27 cellular contexts compared by ENCODE assay signal in genomic region chr1:170520601-170521000, GRCh38. TPM values are rescaled to one million over a fixed set of nuclear protein-coding genes. Genes with fewer than 3 reads are reported as not detected.
A peak's percentile ranks its signal among the peaks of the same experiment; 100 is the strongest.
DNase-seq lines count a peak whose midpoint lies in the region; ATAC-seq, FAIRE-seq and TF ChIP-seq lines count a peak whose summit lies in the region.
"Had no signal": no experiment of that assay in that cellular context is flagged by ENCODE, and none has a peak within 500 bp of the region (broad histone marks: within the 10 kb centered on the region; RNA-seq: fewer than 3 reads in every experiment).

No MANE protein-coding gene starts in this region.

- H3K79me1 ChIP-seq in IMR-90 (ENCODE audit: low read depth in 1 of 2, low read length in 2 of 2), result peaks cover 0 to 3% of the 10 kb centered on the region in 2 experiments; a peak in 1 of 4 replicates

- peaks cover 24 to 55% of the 10 kb centered on the region in 2 donors for H3K27me3 Mint-ChIP-seq in natural killer cell treated with Interleukin-12 subunit alpha and Interleukin-12 subunit beta and Interleukin-15 and Interleukin-18, amount 100 ng/mL, for 72 hours

- H3K9ac ChIP-seq in IMR-90 (ENCODE audit: low read depth, low read length) (no peak overlapping the region), adipocyte (ENCODE audit: low read length) (no peak overlapping the region)

- no peak for TF ChIP-seq POLR2A in IMR-90 (IDR thresholded peaks at IDR 0.05; ENCODE audit: low read depth, low read length)

- TF ChIP-seq CTCF in D721Med (IDR thresholded peaks at IDR 0.05; ENCODE audit: insufficient read depth, missing control alignments), result no peak
- TF ChIP-seq CTCF in IMR-90 (conservative IDR thresholded peaks at IDR 0.05; ENCODE audit: low read depth, low read length), result no peak

- no peak overlapping the region for H2BK15ac ChIP-seq in IMR-90 (ENCODE audit: low read depth, low read length)

- CTCF ChIA-PET in IMR-90 (lab: Yijun Ruan, JAX), result interaction anchor here (1.2 kb wide), 1 partner anchor 10 kb away, joined by 4 read pairs; no protein-coding TSS in a partner anchor

- H3K23ac ChIP-seq in IMR-90 (ENCODE audit: low read depth, low read length), result no peak overlapping the region

- dilution Hi-C loops in IMR-90 (cut with HindIII; ENCODE audit: low sequenced_read_pairs, unreplicated experiment), result no loop called here

- H4K8ac ChIP-seq in IMR-90 (ENCODE audit: low read depth in 2 of 2, low read length in 2 of 2), result peak overlapping the region in 1 of 2 experiments; percentile 9; a peak in 1 of 4 replicates

- FAIRE-seq in D721Med (lab: Jason Lieb, UNC), result peak; percentile 78
- FAIRE-seq: frontal cortex had no signal

- DNase-seq in D721Med (ENCODE audit: insufficient read length, low spot score) (no peak), IMR-90 (peak; percentile 67), adipocyte (ENCODE audit: low read depth) (no peak), kidney tubule cell (ENCODE audit: low spot score) (peak; percentile 46), midbrain (lab: John Stamatoyannopoulos, UW) (no peak)
- no peak for DNase-seq in natural killer cell treated with Interleukin-12 subunit alpha and Interleukin-12 subunit beta and Interleukin-15 and Interleukin-18, amount 100 ng/mL, for 72 hours (ENCODE audit: low spot score)
- DNase-seq in activated effector memory CD4-positive, alpha-beta T cell treated with anti-CD3 and anti-CD28 coated beads, Interleukin-2, amount 50 U/mL, for 16 hours, result no peak
- DNase-seq: activated CD4-positive, alpha-beta T cell treated with anti-CD3 and anti-CD28 coated beads, Interleukin-2, amount 10 ng/mL, durations not matched to agents 7 days and 5 days; activated CD8-positive, alpha-beta memory T cell treated with anti-CD3 and anti-CD28 coated beads, Interleukin-2, amount 10 ng/mL, durations not matched to agents 7 days and 5 days; activated T-cell treated with anti-CD3 and anti-CD28 coated beads, Interleukin-2, amount 50 U/mL, for 72 hours; anterior cingulate cortex; C1 segment of cervical spinal cord; Calu3; hippocampal formation; left lung; natural killer cell; NCI-H1092; NCI-H1930; pancreas; right cardiac atrium; stimulated activated naive CD8-positive, alpha-beta T cell treated with anti-CD3 and anti-CD28 coated beads, Interleukin-15, Interleukin-2, amounts not matched to agents 100 U/mL and 50 U/mL, for 24 hours; thyroid gland had no signal

- intact Hi-C loops in IMR-90 (cut with micrococcal nuclease), result no loop called here

- no peak overlapping the region for H3K18ac ChIP-seq in IMR-90 (ENCODE audit: low read depth, low read length)

- TF ChIP-seq RAD21 in IMR-90 (IDR thresholded peaks at IDR 0.05; ENCODE audit: low read length), result no peak

- H3K4me1 Mint-ChIP-seq in natural killer cell treated with Interleukin-12 subunit alpha and Interleukin-12 subunit beta and Interleukin-15 and Interleukin-18, amount 100 ng/mL, for 72 hours (ENCODE audit: low read depth in 2 of 2), result no peaks in the 10 kb centered on the region
- H3K4me1 Mint-ChIP-seq: activated CD4-positive, alpha-beta T cell treated with anti-CD3 and anti-CD28 coated beads, Interleukin-2, amount 10 ng/mL, durations not matched to agents 7 days and 5 days; activated CD8-positive, alpha-beta memory T cell treated with anti-CD3 and anti-CD28 coated beads, Interleukin-2, amount 10 ng/mL, durations not matched to agents 7 days and 5 days; activated naive CD4-positive, alpha-beta T cell treated with anti-CD3 and anti-CD28 coated beads, Interleukin-2, amount 50 U/mL, for 24 hours; natural killer cell had no signal

- H3K4ac ChIP-seq in IMR-90 (ENCODE audit: low read depth, low read length), result no peak overlapping the region

- no peak overlapping the region for H2BK20ac ChIP-seq in IMR-90 (ENCODE audit: low read depth, low read length)

- no TSS peak for BruUV-seq in IMR-90 (replicated peaks; lab: Mats Ljungman, UMichigan)

- H3K36me3 Mint-ChIP-seq in natural killer cell treated with Interleukin-12 subunit alpha and Interleukin-12 subunit beta and Interleukin-15 and Interleukin-18, amount 100 ng/mL, for 72 hours, result no peaks in the 10 kb centered on the region
- H3K36me3 Mint-ChIP-seq: activated CD8-positive, alpha-beta memory T cell treated with anti-CD3 and anti-CD28 coated beads, Interleukin-2, amount 10 ng/mL, durations not matched to agents 7 days and 5 days; activated naive CD4-positive, alpha-beta T cell treated with anti-CD3 and anti-CD28 coated beads, Interleukin-2, amount 50 U/mL, for 24 hours; natural killer cell had no signal

- H3K27me3 ChIP-seq in IMR-90 (ENCODE audit: control insufficient read depth, insufficient read depth, low read length) (no peaks in the 10 kb centered on the region), adipocyte (replicated peaks; ENCODE audit: control insufficient read depth, insufficient read depth, low read length) (no peaks in the 10 kb centered on the region)
- H3K27me3 ChIP-seq: left lung, thyroid gland had no signal

- no peak overlapping the region for H3K4me3 ChIP-seq in IMR-90 (ENCODE audit: insufficient read depth, low read depth, low read length)
- peak overlapping the region; percentile 9 for H3K4me3 ChIP-seq in adipocyte (ENCODE audit: low read length)
- H3K4me3 ChIP-seq: left lung, pancreas, thyroid gland had no signal

- no peak overlapping the region for H4K91ac ChIP-seq in IMR-90 (ENCODE audit: insufficient read depth, low read depth, low read length)

- H3K9me1 ChIP-seq in IMR-90 (ENCODE audit: insufficient read depth, low read length), result 0 out of 2 replicates have a peak, but pooled peaks cover 2% of the 10 kb centered on the region

- POLR2A ChIA-PET in IMR-90 (lab: Charles Lee; ENCODE audit: unreplicated experiment), result no interaction called here

- no peak overlapping the region for H3K14ac ChIP-seq in IMR-90 (replicated peaks; ENCODE audit: low read depth, low read length)

- H3K4me2 ChIP-seq in IMR-90 (ENCODE audit: low read depth, low read length), result peak overlapping the region; percentile 17; the same call in 1 of the 2 replicates

- H3K36me3 ChIP-seq in IMR-90 (ENCODE audit: control insufficient read depth, insufficient read depth, low read length) (no peaks in the 10 kb centered on the region), adipocyte (ENCODE audit: control insufficient read depth, insufficient read depth, low read length, severe bottlenecking) (no peaks in the 10 kb centered on the region)
- H3K36me3 ChIP-seq: left lung, pancreas, thyroid gland had no signal

- H3K27ac Mint-ChIP-seq in natural killer cell treated with Interleukin-12 subunit alpha and Interleukin-12 subunit beta and Interleukin-15 and Interleukin-18, amount 100 ng/mL, for 72 hours, result no peak overlapping the region
- H3K27ac Mint-ChIP-seq: activated CD4-positive, alpha-beta T cell treated with anti-CD3 and anti-CD28 coated beads, Interleukin-2, amount 10 ng/mL, durations not matched to agents 7 days and 5 days; activated CD8-positive, alpha-beta memory T cell treated with anti-CD3 and anti-CD28 coated beads, Interleukin-2, amount 10 ng/mL, durations not matched to agents 7 days and 5 days; activated naive CD4-positive, alpha-beta T cell treated with anti-CD3 and anti-CD28 coated beads, Interleukin-2, amount 50 U/mL, for 24 hours; activated T-cell treated with anti-CD3 and anti-CD28 coated beads, Interleukin-2, amount 50 U/mL, for 72 hours; natural killer cell; T-helper 2 cell treated with Interferon-gamma antibody and Interleukin-4, amounts not matched to agents 5 μg/mL and 100 μg/mL, for 36 hours had no signal

- no peaks in the 10 kb centered on the region for H3K9me3 ChIP-seq in IMR-90 (ENCODE audit: control insufficient read depth, insufficient read depth, low read length)
- H3K9me3 ChIP-seq in adipocyte (ENCODE audit: control insufficient read depth, low read length), result no peaks in the 10 kb centered on the region
- H3K9me3 ChIP-seq: left lung, pancreas, thyroid gland had no signal

- in situ Hi-C loops in IMR-90 (cut with MboI; ENCODE audit: low sequenced_read_pairs), result no loop called here

- H2AK9ac ChIP-seq in IMR-90 (replicated peaks; ENCODE audit: low read depth, low read length, poor library complexity), result no peak overlapping the region

- H2AK5ac ChIP-seq in IMR-90 (ENCODE audit: low read depth, low read length), result no peak overlapping the region

- no peak overlapping the region for H3K27ac ChIP-seq in IMR-90 (ENCODE audit: insufficient read depth, low read length)
- H3K27ac ChIP-seq: epithelial cell of prostate, left lung, pancreas, thyroid gland had no signal

- ATAC-seq in IMR-90 (ENCODE audit: low read depth) (peak; percentile 42), HG03342 (IDR thresholded peaks at IDR 0.05; ENCODE audit: unreplicated experiment) (no peak)
- ATAC-seq in natural killer cell treated with Interleukin-12 subunit alpha and Interleukin-12 subunit beta and Interleukin-15 and Interleukin-18, amount 100 ng/mL, for 72 hours, result no peak
- ATAC-seq: activated CD8-positive, alpha-beta memory T cell treated with anti-CD3 and anti-CD28 coated beads, Interleukin-2, amount 10 ng/mL, durations not matched to agents 7 days and 5 days; activated T-cell treated with anti-CD3 and anti-CD28 coated beads, Interleukin-2, amount 50 U/mL, for 72 hours; left lung; natural killer cell; right cardiac atrium; stimulated activated naive CD8-positive, alpha-beta T cell treated with anti-CD3 and anti-CD28 coated beads, Interleukin-15, Interleukin-2, amounts not matched to agents 100 U/mL and 50 U/mL, for 24 hours had no signal

- peaks cover 8% of the 10 kb centered on the region; the same call in 1 of the 2 replicates for H3K4me1 ChIP-seq in IMR-90 (ENCODE audit: control insufficient read depth, insufficient read depth, low read length)
- peaks cover 14% of the 10 kb centered on the region for H3K4me1 ChIP-seq in adipocyte (ENCODE audit: control insufficient read depth, insufficient read depth, low read length)
- H3K4me1 ChIP-seq: left lung, pancreas, thyroid gland had no signal

- no peak overlapping the region; the same call in 1 of the 2 replicates for H2BK120ac ChIP-seq in IMR-90 (ENCODE audit: low read depth, low read length)

- H4K5ac ChIP-seq in IMR-90 (ENCODE audit: low read depth, low read length), result no peak overlapping the region

- H2BK5ac ChIP-seq in IMR-90 (ENCODE audit: low read depth, low read length, poor library complexity, severe bottlenecking), result peak overlapping the region; percentile 75

- H2AFZ ChIP-seq in IMR-90 (replicated peaks; ENCODE audit: low read length, poor library complexity), result no peak overlapping the region

- H3K4me3 Mint-ChIP-seq in natural killer cell treated with Interleukin-12 subunit alpha and Interleukin-12 subunit beta and Interleukin-15 and Interleukin-18, amount 100 ng/mL, for 72 hours, result no peak overlapping the region
- H3K4me3 Mint-ChIP-seq: activated CD4-positive, alpha-beta T cell treated with anti-CD3 and anti-CD28 coated beads, Interleukin-2, amount 10 ng/mL, durations not matched to agents 7 days and 5 days; activated CD8-positive, alpha-beta memory T cell treated with anti-CD3 and anti-CD28 coated beads, Interleukin-2, amount 10 ng/mL, durations not matched to agents 7 days and 5 days; activated naive CD4-positive, alpha-beta T cell treated with anti-CD3 and anti-CD28 coated beads, Interleukin-2, amount 50 U/mL, for 24 hours; activated T-cell treated with anti-CD3 and anti-CD28 coated beads, Interleukin-2, amount 50 U/mL, for 72 hours; natural killer cell; T-helper 2 cell treated with Interferon-gamma antibody and Interleukin-4, amounts not matched to agents 5 μg/mL and 100 μg/mL, for 36 hours had no signal

- no peaks in the 10 kb centered on the region for H3K9me3 Mint-ChIP-seq in natural killer cell treated with Interleukin-12 subunit alpha and Interleukin-12 subunit beta and Interleukin-15 and Interleukin-18, amount 100 ng/mL, for 72 hours
- H3K9me3 Mint-ChIP-seq: activated CD4-positive, alpha-beta T cell treated with anti-CD3 and anti-CD28 coated beads, Interleukin-2, amount 10 ng/mL, durations not matched to agents 7 days and 5 days; activated naive CD4-positive, alpha-beta T cell treated with anti-CD3 and anti-CD28 coated beads, Interleukin-2, amount 50 U/mL, for 24 hours; activated T-cell treated with anti-CD3 and anti-CD28 coated beads, Interleukin-2, amount 50 U/mL, for 72 hours; natural killer cell; T-helper 2 cell treated with Interferon-gamma antibody and Interleukin-4, amounts not matched to agents 5 μg/mL and 100 μg/mL, for 36 hours had no signal

- H3K56ac ChIP-seq in IMR-90 (ENCODE audit: extremely low read depth, insufficient read depth, low read length), result no peak overlapping the region

- H4K20me1 ChIP-seq in IMR-90 (ENCODE audit: insufficient read depth, low read length), result no peaks in the 10 kb centered on the region

RNA-seq across cellular contexts. Expression of gene GORAB, which starts 11.4 kb away (rescaled TPM):
- 11.3 and 17.2 TPM in 2 replicates for total RNA-seq in IMR-90 (2012; rRNA removed)
- polyA plus RNA-seq in IMR-90 (2012; rRNA removed), result 11.0 and 14.0 TPM in 2 replicates
- polyA plus RNA-seq in IMR-90 (2012; cell fraction: cytosol; rRNA removed), result 1.2 and 1.7 TPM in 2 replicates
- polyA plus RNA-seq in IMR-90 (2012; cell fraction: nucleus; rRNA removed; ENCODE audit: low replicate concordance), result 4.9 and 81.0 TPM in 2 replicates
- total RNA-seq in natural killer cell treated with Interleukin-12 subunit alpha and Interleukin-12 subunit beta and Interleukin-15 and Interleukin-18, amount 100 ng/mL, for 72 hours, result 10 to 100 TPM; 13.3 to 17.6 TPM

Comparison
In these comparisons a context has a peak if more than half of its experiments do, and no peak if none do; other contexts are left out.
1. DNase-seq: peak in IMR-90 (single experiment) and kidney tubule cell (single experiment); none in D721Med (single experiment), adipocyte (single experiment), natural killer cell treated with Interleukin-12 subunit alpha and Interleukin-12 subunit beta and Interleukin-15 and Interleukin-18, amount 100 ng/mL, for 72 hours (single experiment), midbrain (single experiment) and activated effector memory CD4-positive, alpha-beta T cell treated with anti-CD3 and anti-CD28 coated beads, Interleukin-2, amount 50 U/mL, for 16 hours (single experiment).